In genomic region chr5:41842777-41843176, GRCh38 we compare ENCODE assay signal across 13 cellular contexts. TPM values are rescaled to one million over a fixed set of nuclear protein-coding genes. Genes with fewer than 3 reads are reported as not detected.
A peak's percentile ranks its signal among the peaks of the same experiment; 100 is the strongest.
DNase-seq lines count a peak whose midpoint lies in the region; ATAC-seq and TF ChIP-seq lines count a peak whose summit lies in the region.
"Had no signal": no experiment of that assay in that cellular context is flagged by ENCODE, and none has a peak within 500 bp of the region (broad histone marks: within the 10 kb centered on the region; RNA-seq: fewer than 3 reads in every experiment).

No MANE protein-coding gene starts in this region.

- H4K20me1 ChIP-seq in DOHH2 (ENCODE audit: control insufficient read depth, insufficient read depth, low read depth, low read length): no peaks in the 10 kb centered on the region

- no peaks in the 10 kb centered on the region for H3K9me3 ChIP-seq in DOHH2 (ENCODE audit: control insufficient read depth, insufficient read depth, low read length)
- H3K9me3 ChIP-seq: testis had no signal

- no peak for DNase-seq in KG1 (lab: John Stamatoyannopoulos, UW)
- DNase-seq in left lobe of liver (ENCODE audit: low spot score): no peak
- no peak for DNase-seq in anterior cingulate cortex (lab: John Stamatoyannopoulos, UW)
- DNase-seq in sciatic nerve (ENCODE audit: low spot score): no peak
- DNase-seq: activated CD4-positive, alpha-beta T cell treated with anti-CD3 and anti-CD28 coated beads, Interleukin-2, amount 50 U/mL, for 1 hour; H7; left cardiac atrium; stimulated activated CD4-positive, alpha-beta T cell treated with anti-CD3 and anti-CD28 coated beads, Interleukin-2, amount 100 ng/mL, for 48 hours had no signal

- H3K9me2 ChIP-seq in DOHH2 (replicated peaks; ENCODE audit: control insufficient read depth, low read length): no peaks in the 10 kb centered on the region

- peaks cover 19% of the 10 kb centered on the region for H3F3A ChIP-seq in DOHH2 (ENCODE audit: control insufficient read depth, insufficient read depth)

- no peaks in the 10 kb centered on the region for H3K27me3 ChIP-seq in DOHH2 (ENCODE audit: control insufficient read depth, low read length)
- H3K27me3 ChIP-seq: testis had no signal

- no peak for TF ChIP-seq CTCF in DOHH2 (IDR thresholded peaks at IDR 0.05; ENCODE audit: low read depth, low read length, poor library complexity, severe bottlenecking)

- H3K79me2 ChIP-seq in DOHH2 (ENCODE audit: control insufficient read depth, low read length): no peaks in the 10 kb centered on the region

- no peak overlapping the region for H3K27ac ChIP-seq in DOHH2 (ENCODE audit: low read depth, low read length)
- H3K27ac ChIP-seq: testis had no signal

- H3K4me3 ChIP-seq in DOHH2 (ENCODE audit: low read length): no peak overlapping the region
- H3K4me3 ChIP-seq: testis had no signal

- ATAC-seq in GM19035 (IDR thresholded peaks at IDR 0.05; ENCODE audit: unreplicated experiment): peak; percentile 76
- peak; percentile 86 for ATAC-seq in HG02588 (IDR thresholded peaks at IDR 0.05; ENCODE audit: unreplicated experiment)
- ATAC-seq in HG03280 (IDR thresholded peaks at IDR 0.05; ENCODE audit: unreplicated experiment): peak; percentile 60
- no peak for ATAC-seq in left lobe of liver
- no peak for ATAC-seq in sciatic nerve

- H3K4me2 ChIP-seq in DOHH2 (ENCODE audit: low read length): peak overlapping the region; percentile 1; the same call in 1 of the 2 replicates

- H3K36me3 ChIP-seq in DOHH2 (ENCODE audit: control insufficient read depth, low read length): peaks cover 66% of the 10 kb centered on the region

- intact Hi-C loops in sciatic nerve (cut with DNase I): loop anchor here (10.0 kb wide), 1 partner anchor 568 kb away; no protein-coding TSS in a partner anchor

- peaks cover 15% of the 10 kb centered on the region for H3K4me1 ChIP-seq in DOHH2 (ENCODE audit: control insufficient read depth, low read length)
- H3K4me1 ChIP-seq: testis had no signal

RNA-seq across cellular contexts. Expression of gene OXCT1, which starts 27.4 kb away (rescaled TPM):
- total RNA-seq in left lobe of liver: 0.75 TPM
- 29.2 TPM for total RNA-seq in sciatic nerve

Comparison
In these comparisons a context has a peak if more than half of its experiments do, and no peak if none do; other contexts are left out.
1. ATAC-seq: peak in GM19035 (single experiment), HG02588 (single experiment) and HG03280 (single experiment); none in left lobe of liver (single experiment) and sciatic nerve (single experiment).
2. RNA of gene OXCT1, which starts 27.4 kb away (total RNA-seq): 29.2 TPM in sciatic nerve (single experiment); 0.75 TPM in left lobe of liver (single experiment); every median in the first group is over 10 times any median in the second.